In genomic region chr1:27529638-27530018, GRCh38 we compare ENCODE assay signal across 8 cellular contexts. TPM values are rescaled to one million over a fixed set of nuclear protein-coding genes. Genes with fewer than 3 reads are reported as not detected.
DNase-seq lines count a peak whose midpoint lies in the region; ATAC-seq and TF ChIP-seq lines count a peak whose summit lies in the region.

No MANE protein-coding gene starts in this region.

- DNase-seq in left ventricle myocardium inferior, result no peak
- DNase-seq in Right ventricle myocardium superior, result no peak
- no peak for DNase-seq in dorsolateral prefrontal cortex
- DNase-seq in neural progenitor cell (ENCODE audit: low spot score), result no peak
- no peak for DNase-seq in vagina (ENCODE audit: extremely low spot score in 2 of 2)
- DNase-seq in retina, result no peak
- DNase-seq in natural killer cell, result no peak

- ATAC-seq in Right ventricle myocardium superior (ENCODE audit: poor library complexity) (no peak), HG03378 (IDR thresholded peaks at IDR 0.05; ENCODE audit: unreplicated experiment) (no peak), natural killer cell (no peak)

- peak overlapping the region; percentile 94 for H3K27ac ChIP-seq in left ventricle myocardium inferior (replicated peaks)
- H3K27ac ChIP-seq in dorsolateral prefrontal cortex, result peak overlapping the region in 57 of 59 donors; percentile 32 to 97 (median 90)
- peak overlapping the region; percentile 46 for H3K27ac ChIP-seq in neural progenitor cell
- peak overlapping the region; percentile 99 for H3K27ac ChIP-seq in vagina

- no peaks in the 10 kb centered on the region for H3K27me3 ChIP-seq in left ventricle myocardium inferior (ENCODE audit: low read depth)
- no peaks in the 10 kb centered on the region for H3K27me3 ChIP-seq in dorsolateral prefrontal cortex
- no peaks in the 10 kb centered on the region for H3K27me3 ChIP-seq in neural progenitor cell
- H3K27me3 ChIP-seq in vagina, result no peaks in the 10 kb centered on the region

- H3K9me3 Mint-ChIP-seq in neural progenitor cell, result peaks cover 2% of the 10 kb centered on the region
- no peaks in the 10 kb centered on the region for H3K9me3 Mint-ChIP-seq in natural killer cell

- H3F3A ChIP-seq in neural progenitor cell (ENCODE audit: low read depth), result peaks cover 53% of the 10 kb centered on the region

- no peaks in the 10 kb centered on the region for H3K79me2 ChIP-seq in neural progenitor cell (ENCODE audit: low read depth)

- peak overlapping the region; percentile 9 for H3K27ac Mint-ChIP-seq in neural progenitor cell
- H3K27ac Mint-ChIP-seq in natural killer cell, result peak overlapping the region in 1 of 2 donors; percentile 6

- H3K9me3 ChIP-seq in left ventricle myocardium inferior (replicated peaks) (no peaks in the 10 kb centered on the region), neural progenitor cell (ENCODE audit: low read depth) (no peaks in the 10 kb centered on the region), vagina (no peaks in the 10 kb centered on the region)

- TF ChIP-seq POLR2A in vagina (IDR thresholded peaks at IDR 0.05), result no peak

- H3K4me3 ChIP-seq in left ventricle myocardium inferior (no peak overlapping the region), dorsolateral prefrontal cortex (no peak overlapping the region), neural progenitor cell (no peak overlapping the region), vagina (peak overlapping the region in 1 of 2 donors; percentile 44)

- no peak overlapping the region for H2AFZ ChIP-seq in neural progenitor cell (replicated peaks)

- no peak overlapping the region for H3K4me2 ChIP-seq in neural progenitor cell

- H3K4me1 ChIP-seq in left ventricle myocardium inferior, result peaks cover 49% of the 10 kb centered on the region
- peaks cover 41% of the 10 kb centered on the region for H3K4me1 ChIP-seq in neural progenitor cell
- peaks cover 56% of the 10 kb centered on the region for H3K4me1 ChIP-seq in vagina

- H4K20me1 ChIP-seq in neural progenitor cell (ENCODE audit: low read depth), result peaks cover 6% of the 10 kb centered on the region

- intact Hi-C loops in left ventricle myocardium inferior (cut with micrococcal nuclease) (no loop called here), Right ventricle myocardium superior (cut with DNase I) (no loop called here), dorsolateral prefrontal cortex (cut with DNase I) (loop anchor here in 1 of 2 donors (5.0 to 10.0 kb wide), 3 partner anchors 38 to 105 kb away; partner anchors contain the start of gene AHDC1), vagina (cut with DNase I) (loop anchor here (5.0 kb wide), 1 partner anchor 38 kb away; no protein-coding TSS in a partner anchor), natural killer cell (cut with micrococcal nuclease) (no loop called here)

- H3K4me1 Mint-ChIP-seq in neural progenitor cell (peaks cover 68% of the 10 kb centered on the region), natural killer cell (peaks cover 18 to 43% of the 10 kb centered on the region in 2 donors)

- H3K36me3 ChIP-seq in left ventricle myocardium inferior (peaks cover 22% of the 10 kb centered on the region), neural progenitor cell (no peaks in the 10 kb centered on the region), vagina (peaks cover 0 to 10% of the 10 kb centered on the region in 2 donors)

- H3K4me3 Mint-ChIP-seq in neural progenitor cell (peak overlapping the region; percentile 47), natural killer cell (no peak overlapping the region)

- no peak for TF ChIP-seq CTCF in left ventricle myocardium inferior (IDR thresholded peaks at IDR 0.05; ENCODE audit: borderline replicate concordance)
- TF ChIP-seq CTCF in dorsolateral prefrontal cortex (IDR thresholded peaks at IDR 0.05 in 54 of 56, conservative IDR thresholded peaks at IDR 0.05 in 2 of 56; ENCODE audit: low read depth in 1 of 56, partially characterized antibody in 56 of 56), result no peak
- TF ChIP-seq CTCF in neural progenitor cell (IDR thresholded peaks at IDR 0.05), result no peak
- no peak for TF ChIP-seq CTCF in vagina (IDR thresholded peaks at IDR 0.05)
- TF ChIP-seq CTCF in natural killer cell (IDR thresholded peaks at IDR 0.05), result no peak

- H3K27me3 Mint-ChIP-seq in neural progenitor cell (ENCODE audit: insufficient read depth, low read depth), result peaks cover 13% of the 10 kb centered on the region
- peaks cover 22 to 24% of the 10 kb centered on the region in 2 donors for H3K27me3 Mint-ChIP-seq in natural killer cell (ENCODE audit: low read depth in 2 of 2)

- H3K9ac ChIP-seq in neural progenitor cell, result no peak overlapping the region

- H3K36me3 Mint-ChIP-seq in neural progenitor cell (peaks cover 18% of the 10 kb centered on the region), natural killer cell (no peaks in the 10 kb centered on the region)

RNA-seq across cellular contexts. Expression of gene WASF2, which starts 39.7 kb away (rescaled TPM):
- total RNA-seq in left ventricle myocardium inferior (51.2 TPM), Right ventricle myocardium superior (49.3 TPM), dorsolateral prefrontal cortex (100 to 1,000 TPM in 6 of 120 experiments, 10 to 100 TPM in 114; 36.2 to 128 (median 63.6) TPM), neural progenitor cell (ENCODE audit: low replicate concordance) (31.4 and 35.0 TPM in 2 replicates), vagina (58.9 TPM), natural killer cell (100 to 1,000 TPM; 137 to 153 (median 143) TPM)

Comparison
In these comparisons a context has a peak if more than half of its experiments do, and no peak if none do; other contexts are left out.
1. H3K27ac ChIP-seq: peak in every context shown above with its lines; median percentile 99 in vagina; 94 in left ventricle myocardium inferior; 90 in dorsolateral prefrontal cortex; 46 in neural progenitor cell.